ENCODE assay signal across 23 cellular contexts in genomic region chr12:43462080-43462479, GRCh38.
A peak's percentile ranks its signal among the peaks of the same experiment; 100 is the strongest.
DNase-seq lines count a peak whose midpoint lies in the region; ATAC-seq and TF ChIP-seq lines count a peak whose summit lies in the region.
"Had no signal": no experiment of that assay in that cellular context is flagged by ENCODE, and none has a peak within 500 bp of the region (broad histone marks: within the 10 kb centered on the region; RNA-seq: fewer than 3 reads in every experiment).

No MANE protein-coding gene starts in this region.

- H3K36me3 Mint-ChIP-seq in glutamatergic neuron (ENCODE audit: unreplicated experiment) = peaks cover 7% of the 10 kb centered on the region
- H3K36me3 Mint-ChIP-seq: CD14-positive monocyte; CD4-positive, alpha-beta memory T cell; CD4-positive, CD25-positive, alpha-beta regulatory T cell had no signal

- H3K9me3 ChIP-seq in left ventricle myocardium inferior (replicated peaks) (no peaks in the 10 kb centered on the region), right cardiac atrium (ENCODE audit: control insufficient read depth, low read length) (no peaks in the 10 kb centered on the region)
- H3K9me3 ChIP-seq: BE2C, BLaER1 had no signal

- intact Hi-C loops in left cardiac atrium (cut with DNase I) (no loop called here), left ventricle myocardium inferior (cut with micrococcal nuclease) (no loop called here), right cardiac atrium (cut with DNase I) (no loop called here), Right ventricle myocardium inferior (cut with DNase I) (no loop called here)

- no peaks in the 10 kb centered on the region for H3K36me3 ChIP-seq in left ventricle myocardium inferior
- H3K36me3 ChIP-seq: BE2C, BLaER1 had no signal

- H3K27me3 ChIP-seq in left ventricle myocardium inferior (ENCODE audit: low read depth) = peaks cover 22% of the 10 kb centered on the region
- no peaks in the 10 kb centered on the region for H3K27me3 ChIP-seq in right cardiac atrium (ENCODE audit: control insufficient read depth, insufficient read depth)
- H3K27me3 ChIP-seq: BLaER1 had no signal

- peak overlapping the region; percentile 43 for H3K27ac Mint-ChIP-seq in glutamatergic neuron (ENCODE audit: unreplicated experiment)
- H3K27ac Mint-ChIP-seq: CD14-positive monocyte; CD4-positive, alpha-beta memory T cell; CD4-positive, CD25-positive, alpha-beta regulatory T cell; CD8-positive, alpha-beta memory T cell had no signal

- no peak overlapping the region for H3K27ac ChIP-seq in left ventricle myocardium inferior (replicated peaks)
- H3K27ac ChIP-seq in right cardiac atrium (ENCODE audit: low read length) = no peak overlapping the region
- H3K27ac ChIP-seq: BLaER1 had no signal

- no peaks in the 10 kb centered on the region for H3K27me3 Mint-ChIP-seq in glutamatergic neuron (ENCODE audit: unreplicated experiment)
- H3K27me3 Mint-ChIP-seq: CD4-positive, CD25-positive, alpha-beta regulatory T cell had no signal

- DNase-seq in left cardiac atrium (no peak), left ventricle myocardium inferior (no peak), right cardiac atrium (no peak), Right ventricle myocardium inferior (ENCODE audit: missing footprints) (no peak), glutamatergic neuron (no peak), GM10266 (ENCODE audit: extremely low spot score) (no peak)
- DNase-seq: 8988T; ACHN; BE2C; C1 segment of cervical spinal cord; CD4-positive, alpha-beta memory T cell; CD4-positive, CD25-positive, alpha-beta regulatory T cell; CD8-positive, alpha-beta memory T cell; COR-L47; DMS 273 treated with DMSO at 0.1 percent for 48 hours; DMS153; DMS53; DMS79; DND-41; EL; GDM1 had no signal

- no peak for TF ChIP-seq CTCF in left ventricle myocardium inferior (IDR thresholded peaks at IDR 0.05; ENCODE audit: borderline replicate concordance)
- TF ChIP-seq CTCF in glutamatergic neuron (IDR thresholded peaks at IDR 0.05; ENCODE audit: partially characterized antibody, unreplicated experiment) = no peak
- TF ChIP-seq CTCF in GM10266 (IDR thresholded peaks at IDR 0.05; ENCODE audit: control insufficient read depth, insufficient read depth, low read depth, missing control alignments) = no peak

- H3K9me3 Mint-ChIP-seq in glutamatergic neuron (ENCODE audit: unreplicated experiment) = peaks cover 3% of the 10 kb centered on the region

- ATAC-seq in left cardiac atrium = peak; percentile 35 to 55
- ATAC-seq in right cardiac atrium = peak; percentile 44 to 72
- ATAC-seq in Right ventricle myocardium inferior = no peak

- H3K4me1 ChIP-seq in left ventricle myocardium inferior (no peaks in the 10 kb centered on the region), right cardiac atrium (ENCODE audit: control insufficient read depth, insufficient read depth, low read length) (no peaks in the 10 kb centered on the region)
- H3K4me1 ChIP-seq: BE2C, BLaER1 had no signal

- 21% methylated on average over 2 of the region's 2 CpGs for WGBS in right cardiac atrium

- H3K4me1 Mint-ChIP-seq in glutamatergic neuron (ENCODE audit: low read depth, unreplicated experiment) = peaks cover 4% of the 10 kb centered on the region
- H3K4me1 Mint-ChIP-seq: CD14-positive monocyte; CD4-positive, alpha-beta memory T cell; CD4-positive, CD25-positive, alpha-beta regulatory T cell; CD8-positive, alpha-beta memory T cell had no signal

- H3K4me3 Mint-ChIP-seq in glutamatergic neuron (ENCODE audit: unreplicated experiment) = no peak overlapping the region
- H3K4me3 Mint-ChIP-seq: CD14-positive monocyte; CD4-positive, alpha-beta memory T cell; CD4-positive, CD25-positive, alpha-beta regulatory T cell; CD8-positive, alpha-beta memory T cell had no signal

- H3K4me3 ChIP-seq in left ventricle myocardium inferior (no peak overlapping the region), right cardiac atrium (ENCODE audit: low read length) (no peak overlapping the region)
- H3K4me3 ChIP-seq: BLaER1 had no signal
